ENCODE assay signal across 11 cellular contexts in genomic region chr16:11676799-11677198, GRCh38. TPM values are rescaled to one million over a fixed set of nuclear protein-coding genes. Genes with fewer than 3 reads are reported as not detected.
DNase-seq lines count a peak whose midpoint lies in the region; ATAC-seq, FAIRE-seq and TF ChIP-seq lines count a peak whose summit lies in the region.
"Had no signal": no experiment of that assay in that cellular context is flagged by ENCODE, and none has a peak within 500 bp of the region (broad histone marks: within the 10 kb centered on the region; RNA-seq: fewer than 3 reads in every experiment).

No MANE protein-coding gene starts in this region.

- intact Hi-C loops in Right ventricle myocardium inferior (cut with DNase I) = no loop called here
- intact Hi-C loops in GM12878 (cut with micrococcal nuclease; ENCODE audit: unreplicated experiment) = no loop called here

- no peak overlapping the region for H3K23ac ChIP-seq in mesenchymal stem cell (ENCODE audit: low read length in 2 of 2)

- CTCF ChIA-PET in GM12878 (lab: Yijun Ruan, JAX) = interaction anchor here (1.0 to 5.2 kb wide), 5 partner anchors 12 to 305 kb away, joined by 3 to 34 read pairs (median 5); no protein-coding TSS in a partner anchor

- H3K18ac ChIP-seq in mesenchymal stem cell (ENCODE audit: low read depth in 1 of 2, low read length in 2 of 2) = no peak overlapping the region

- ATAC-seq in Right ventricle myocardium inferior = no peak
- ATAC-seq in GM12878 = peak; percentile 1; the same call in 1 of the 3 replicates
- no peak for ATAC-seq in GM19452 (IDR thresholded peaks at IDR 0.05; ENCODE audit: unreplicated experiment)
- ATAC-seq: mucosa of descending colon had no signal

- H3K27ac ChIP-seq in cardiac muscle cell (peak overlapping the region; percentile 77), GM12878 (ENCODE audit: control insufficient read depth, insufficient read depth) (0 out of 2 replicates have a peak overlapping the region, but pooled peaks have one; percentile 57), mesenchymal stem cell (ENCODE audit: low read length, poor library complexity, severe bottlenecking) (no peak overlapping the region), thymus (ENCODE audit: low read depth) (peak overlapping the region; percentile 25)

- no peak overlapping the region for H2BK5ac ChIP-seq in mesenchymal stem cell (ENCODE audit: low read depth, low read length, poor library complexity, severe bottlenecking)

- H3K79me2 ChIP-seq in GM12878 (ENCODE audit: control insufficient read depth, insufficient read depth, low read length) = peaks cover 41% of the 10 kb centered on the region

- TF ChIP-seq EP300 in GM12878 (IDR thresholded peaks at IDR 0.05; ENCODE audit: borderline replicate concordance in 1 of 2, control insufficient read depth in 1 of 2, low read depth in 2 of 2, low read length in 2 of 2) = no peak

- H2BK15ac ChIP-seq in mesenchymal stem cell (ENCODE audit: low read depth, poor library complexity, severe bottlenecking) = no peak overlapping the region

- no peak overlapping the region for H3K14ac ChIP-seq in mesenchymal stem cell (ENCODE audit: low read length in 2 of 2)

- no peak overlapping the region for H3K4ac ChIP-seq in mesenchymal stem cell (ENCODE audit: low read depth in 1 of 2, low read length in 2 of 2)

- no peak for DNase-seq in cardiac muscle cell (ENCODE audit: low read depth in 1 of 2, low spot score in 1 of 2)
- no peak for DNase-seq in Right ventricle myocardium inferior (ENCODE audit: missing footprints)
- DNase-seq in GM12878 (ENCODE audit: low read depth, low spot score) = no peak
- no peak for DNase-seq in mesenchymal stem cell
- no peak for DNase-seq in NAMALWA (ENCODE audit: low spot score)
- DNase-seq in NCI-H1436 treated with DMSO at 0.1 percent for 48 hours (lab: John Stamatoyannopoulos, UW) = no peak
- DNase-seq: DND-41, hypothalamus, mucosa of descending colon had no signal

- H2BK120ac ChIP-seq in mesenchymal stem cell (ENCODE audit: low read depth, low read length) = no peak overlapping the region

- POLR2A ChIA-PET in GM12878 (lab: Charles Lee) = interaction anchor here (1.0 to 7.9 kb wide), 5 partner anchors 7 to 66 kb away, joined by 4 to 75 read pairs (median 8); partner anchors contain the start of genes SNN and TXNDC11

- no TSS peak for BruUV-seq in GM12878 (replicated peaks; lab: Mats Ljungman, UMichigan)

- H2AFZ ChIP-seq in GM12878 (ENCODE audit: control insufficient read depth, low read depth, low read length) = no peak overlapping the region
- H2AFZ ChIP-seq in mesenchymal stem cell (ENCODE audit: low read depth, low read length) = no peak overlapping the region

- H4K20me1 ChIP-seq in GM12878 (ENCODE audit: control insufficient read depth, insufficient read depth) = peaks cover 6% of the 10 kb centered on the region; the same call in 1 of the 2 replicates

- no peak overlapping the region for H3K4me3 ChIP-seq in cardiac muscle cell
- no peak overlapping the region for H3K4me3 ChIP-seq in GM12878
- no peak overlapping the region for H3K4me3 ChIP-seq in mesenchymal stem cell (ENCODE audit: insufficient read depth in 1 of 2, low read depth in 1 of 2, low read length in 2 of 2)
- no peak overlapping the region for H3K4me3 ChIP-seq in thymus (ENCODE audit: low read length)
- H3K4me3 ChIP-seq: mucosa of descending colon had no signal

- 57% methylated on average over 14 of the region's 14 CpGs for WGBS in GM12878 (ENCODE audit: insufficient coverage, insufficient replicate concordance, low lambda C conversion rate, missing lambda C conversion rate)
- WGBS in mesenchymal stem cell = 96% methylated on average over 12 of the region's 14 CpGs
- WGBS in thymus = 94% methylated on average over 14 of the region's 14 CpGs

- TF ChIP-seq POLR2A in GM12878 (IDR thresholded peaks at IDR 0.05; ENCODE audit: low read depth, low read length) = peak; percentile 48; the same call in 1 of the 2 replicates

- H4K91ac ChIP-seq in mesenchymal stem cell (ENCODE audit: low read length) = no peak overlapping the region

- peaks cover 59% of the 10 kb centered on the region for H3K79me1 ChIP-seq in mesenchymal stem cell (replicated peaks; ENCODE audit: low read length, poor library complexity, severe bottlenecking)

- no peak overlapping the region for H2AK5ac ChIP-seq in mesenchymal stem cell (ENCODE audit: low read length, severe bottlenecking)

- peak overlapping the region; percentile 48 for H4K8ac ChIP-seq in mesenchymal stem cell (ENCODE audit: low read length)

- RAD21 ChIA-PET in GM12878 (lab: Charles Lee; ENCODE audit: unreplicated experiment) = interaction anchor here (1.1 to 4.1 kb wide), 2 partner anchors 12 to 38 kb away, joined by 4 to 34 read pairs; no protein-coding TSS in a partner anchor

- H3K9ac ChIP-seq in GM12878 (ENCODE audit: control insufficient read depth, insufficient read depth, low read length) (no peak overlapping the region), mesenchymal stem cell (ENCODE audit: low read length) (no peak overlapping the region)

- no peak overlapping the region for H2BK12ac ChIP-seq in mesenchymal stem cell (ENCODE audit: low read length in 2 of 2)

- H3K36me3 ChIP-seq in cardiac muscle cell (peaks cover 10% of the 10 kb centered on the region), GM12878 (ENCODE audit: control insufficient read depth in 2 of 2, insufficient read depth in 2 of 2, low read length in 1 of 2) (peaks cover 31 to 35% of the 10 kb centered on the region in 2 experiments), mesenchymal stem cell (ENCODE audit: control insufficient read depth in 1 of 2, insufficient read depth in 2 of 2, low read depth in 1 of 2, low read length in 2 of 2) (peaks cover 55 to 73% of the 10 kb centered on the region in 2 experiments), thymus (ENCODE audit: control insufficient read depth, insufficient read depth) (peaks cover 68% of the 10 kb centered on the region)

- no peaks in the 10 kb centered on the region for H3K9me3 ChIP-seq in cardiac muscle cell (ENCODE audit: low read depth)
- no peaks in the 10 kb centered on the region for H3K9me3 ChIP-seq in GM12878 (replicated peaks; ENCODE audit: control insufficient read depth, insufficient read depth, low read length)
- H3K9me3 ChIP-seq in mesenchymal stem cell (ENCODE audit: control insufficient read depth, low read length) = no peaks in the 10 kb centered on the region
- H3K9me3 ChIP-seq in thymus (ENCODE audit: control insufficient read depth) = no peaks in the 10 kb centered on the region
- H3K9me3 ChIP-seq: mucosa of descending colon had no signal

- FAIRE-seq in GM12878 (lab: Jason Lieb, UNC) = no peak

- peak overlapping the region; percentile 75 for H3K4me2 ChIP-seq in GM12878 (ENCODE audit: control insufficient read depth, insufficient read depth)
- H3K4me2 ChIP-seq in mesenchymal stem cell (ENCODE audit: low read length, poor library complexity, severe bottlenecking) = no peak overlapping the region

- SMC1A ChIA-PET in GM12878 (lab: Charles Lee; ENCODE audit: uncharacterized antibody, unreplicated experiment) = interaction anchor here (1.0 to 6.8 kb wide), 7 partner anchors 8 to 63 kb away, joined by 3 to 46 read pairs (median 6); partner anchors contain the start of gene SNN

- H3K4me1 ChIP-seq in cardiac muscle cell (ENCODE audit: low read depth) = peaks cover 13% of the 10 kb centered on the region
- H3K4me1 ChIP-seq in GM12878 (ENCODE audit: control insufficient read depth, insufficient read depth, low read length) = peaks cover 71% of the 10 kb centered on the region
- H3K4me1 ChIP-seq in mesenchymal stem cell (ENCODE audit: control insufficient read depth, insufficient read depth, low read depth, low read length) = peaks cover 27% of the 10 kb centered on the region
- H3K4me1 ChIP-seq in thymus (ENCODE audit: control insufficient read depth, insufficient read depth, low read length) = peaks cover 12% of the 10 kb centered on the region

- TF ChIP-seq CTCF in cardiac muscle cell (IDR thresholded peaks at IDR 0.05; ENCODE audit: low read depth, low read length) = no peak
- TF ChIP-seq CTCF in GM12878 (IDR thresholded peaks at IDR 0.05 in 2 of 3, conservative IDR thresholded peaks at IDR 0.05 in 1 of 3; ENCODE audit: control insufficient read depth in 2 of 3, extremely low read depth in 1 of 3, insufficient read depth in 1 of 3, low read depth in 3 of 3, low read length in 3 of 3) = no peak

- TF ChIP-seq RAD21 in GM12878 (IDR thresholded peaks at IDR 0.05; ENCODE audit: insufficient read depth, low read depth, low read length) = no peak

- no peaks in the 10 kb centered on the region for H3K27me3 ChIP-seq in cardiac muscle cell
- no peaks in the 10 kb centered on the region for H3K27me3 ChIP-seq in GM12878 (replicated peaks in 1 of 2; ENCODE audit: control insufficient read depth in 2 of 2, insufficient read depth in 2 of 2, low read length in 1 of 2)
- no peaks in the 10 kb centered on the region for H3K27me3 ChIP-seq in mesenchymal stem cell (ENCODE audit: control insufficient read depth in 1 of 2, insufficient read depth in 1 of 2, low read length in 2 of 2)
- no peaks in the 10 kb centered on the region for H3K27me3 ChIP-seq in thymus (ENCODE audit: control insufficient read depth, insufficient read depth)

- in situ Hi-C loops in GM12878 (cut with MboI) = no loop called here

TF ChIP-seq in GM12878, 131 proteins besides CTCF, POLR2A, EP300 and RAD21 (continues in another document):
- TF ChIP-seq RUNX3 (IDR thresholded peaks at IDR 0.05; ENCODE audit: low read length) = peak; percentile 53

RNA-seq across cellular contexts. Expression of gene SNN, which starts 8.5 kb away (rescaled TPM):
- 28.3 and 34.9 TPM in 2 replicates for total RNA-seq in cardiac muscle cell
- polyA plus RNA-seq in cardiac muscle cell = 35.3 and 41.8 TPM in 2 replicates
- total RNA-seq in Right ventricle myocardium inferior = 27.7 TPM
- total RNA-seq in GM12878 (2013; cell fraction: nucleolus; rRNA removed) = 34.4 and 35.4 TPM in 2 replicates
- total RNA-seq in GM12878 (2014; rRNA removed) = 25.6 and 28.2 TPM in 2 replicates
- 26.9 and 27.3 TPM in 2 replicates for total RNA-seq in GM12878 (2014; rRNA removed; fragmentation: Illumina TruSeq; extraction: Trizol)
- total RNA-seq in GM12878 (2021) = 38.5 and 40.4 TPM in 2 replicates
- 15.3 TPM for polyA plus RNA-seq in GM12878 (2011; ENCODE audit: low read depth)
- polyA plus RNA-seq in GM12878 (2011; rRNA removed) = 32.8 and 43.4 TPM in 2 replicates
- 35.7 and 49.6 TPM in 2 replicates for polyA plus RNA-seq in GM12878 (2011; cell fraction: cytosol; rRNA removed)
- 25.6 and 27.0 TPM in 2 replicates for polyA plus RNA-seq in GM12878 (2011; cell fraction: nucleus; rRNA removed)
- 19.4 and 29.5 TPM in 2 replicates for polyA plus RNA-seq in GM12878 (2012)
- polyA plus RNA-seq in GM12878 (2014; fragmentation: Illumina TruSeq; extraction: Trizol) = 26.5 and 32.4 TPM in 2 replicates
- 1 to 10 TPM; 2.2 to 5.2 TPM for polyA plus RNA-seq in GM12878 (2014; fragmentation: Nextera tagmentation; extraction: Ambion mirVana)
- 40.0 and 42.4 TPM in 2 replicates for polyA plus RNA-seq in GM12878 (2014; rRNA removed)
- 10 to 100 TPM; 17.4 to 22.6 TPM for polyA plus RNA-seq in GM12878 (2016; fragmentation: Nextera tagmentation; extraction: Ambion mirVana)
- 17.0 and 24.5 TPM in 2 replicates for polyA minus RNA-seq in GM12878 (2011; rRNA and poly(A)+ RNA removed)
- 10.7 and 12.4 TPM in 2 replicates for polyA minus RNA-seq in GM12878 (2011; cell fraction: cytosol; rRNA and poly(A)+ RNA removed)
- 9.7 and 16.1 TPM in 2 replicates for polyA minus RNA-seq in GM12878 (2011; cell fraction: nucleus; rRNA and poly(A)+ RNA removed)
- polyA plus RNA-seq in mesenchymal stem cell (2013, experiment 1 of 2) = 10.0 TPM
- 10.1 TPM for polyA plus RNA-seq in mesenchymal stem cell (2013, experiment 2 of 2)
- 21.6 TPM for polyA plus RNA-seq in thymus
